In genomic region chr13:107170270-107170931, GRCh38 we compare ENCODE assay signal across 17 cellular contexts.
DNase-seq lines count a peak whose midpoint lies in the region; ATAC-seq and TF ChIP-seq lines count a peak whose summit lies in the region.
"Had no signal": no experiment of that assay in that cellular context is flagged by ENCODE, and none has a peak within 500 bp of the region (broad histone marks: within the 10 kb centered on the region; RNA-seq: fewer than 3 reads in every experiment).

No MANE protein-coding gene starts in this region.

- H4K20me1 ChIP-seq in PC-9 (ENCODE audit: insufficient read depth), result no peaks in the 10 kb centered on the region; the same call in 1 of the 2 replicates

- H3K27ac ChIP-seq in PC-9 (no peak overlapping the region), vagina (no peak overlapping the region)
- H3K27ac ChIP-seq: Peyer's patch had no signal

- H3K27ac Mint-ChIP-seq in activated naive CD8-positive, alpha-beta T cell treated with anti-CD3 and anti-CD28 coated beads, Interleukin-2, amount 50 U/mL, for 24 hours, result no peak overlapping the region
- H3K27ac Mint-ChIP-seq: CD4-positive, alpha-beta T cell; GM23338 had no signal

- no peaks in the 10 kb centered on the region for H3K27me3 Mint-ChIP-seq in activated T-cell treated with anti-CD3 and anti-CD28 coated beads, Interleukin-2, amount 50 U/mL, for 4 hours (ENCODE audit: low read depth)
- no peaks in the 10 kb centered on the region for H3K27me3 Mint-ChIP-seq in activated naive CD8-positive, alpha-beta T cell treated with anti-CD3 and anti-CD28 coated beads, Interleukin-2, amount 50 U/mL, for 24 hours
- H3K27me3 Mint-ChIP-seq: CD4-positive, alpha-beta T cell had no signal

- H2AFZ ChIP-seq in PC-9, result 0 out of 2 replicates have a peak overlapping the region, but pooled peaks have one; percentile 6
- H2AFZ ChIP-seq: GM23338 had no signal

- no peak for TF ChIP-seq CTCF in PC-9 (conservative IDR thresholded peaks at IDR 0.05)
- TF ChIP-seq CTCF in vagina (IDR thresholded peaks at IDR 0.05), result no peak

- H3K36me3 Mint-ChIP-seq in activated T-cell treated with anti-CD3 and anti-CD28 coated beads, Interleukin-2, amount 50 U/mL, for 4 hours (ENCODE audit: insufficient read depth), result no peaks in the 10 kb centered on the region
- no peaks in the 10 kb centered on the region for H3K36me3 Mint-ChIP-seq in activated naive CD8-positive, alpha-beta T cell treated with anti-CD3 and anti-CD28 coated beads, Interleukin-2, amount 50 U/mL, for 24 hours (ENCODE audit: low read depth)

- no peak for TF ChIP-seq POLR2A in vagina (IDR thresholded peaks at IDR 0.05)

- H3K27me3 ChIP-seq in PC-9 (ENCODE audit: insufficient read depth, low read depth) (no peaks in the 10 kb centered on the region), vagina (no peaks in the 10 kb centered on the region)
- H3K27me3 ChIP-seq: Peyer's patch had no signal

- intact Hi-C loops in PC-9 (cut with micrococcal nuclease; ENCODE audit: unreplicated experiment) (no loop called here), vagina (cut with DNase I) (no loop called here)

- DNase-seq in DMS53 treated with DMSO at 0.1 percent for 48 hours (lab: John Stamatoyannopoulos, UW; ENCODE audit: unreplicated experiment), result peak; percentile 49
- DNase-seq in NCI-H1694 (lab: John Stamatoyannopoulos, UW), result peak; percentile 8
- DNase-seq in PC-9, result no peak
- DNase-seq in myocyte (ENCODE audit: low read depth), result peak; percentile 3
- DNase-seq in activated T-cell treated with anti-CD3 and anti-CD28 coated beads, Interleukin-2, amount 50 U/mL, for 4 hours, result no peak
- no peak for DNase-seq in NCI-H446 (lab: John Stamatoyannopoulos, UW)
- no peak for DNase-seq in vagina (ENCODE audit: extremely low spot score in 2 of 2)
- no peak for DNase-seq in activated naive CD8-positive, alpha-beta T cell treated with anti-CD3 and anti-CD28 coated beads, Interleukin-2, amount 50 U/mL, for 24 hours
- DNase-seq: CD4-positive, alpha-beta T cell; GF-D8; NCI-H1105 treated with DMSO at 0.1 percent for 48 hours; NCI-H1930; NCI-H2227 treated with DMSO at 0.1 percent for 48 hours; Peyer's patch; SIG-M5; T-helper 1 cell had no signal

- no peak overlapping the region for H3K4me2 ChIP-seq in PC-9
- H3K4me2 ChIP-seq: GM23338 had no signal

- POLR2A ChIA-PET in PC-9 (lab: Charles Lee; ENCODE audit: unreplicated experiment), result no interaction called here

- peaks cover 19% of the 10 kb centered on the region for H3K9me3 Mint-ChIP-seq in activated T-cell treated with anti-CD3 and anti-CD28 coated beads, Interleukin-2, amount 50 U/mL, for 4 hours
- peaks cover 9% of the 10 kb centered on the region for H3K9me3 Mint-ChIP-seq in activated naive CD8-positive, alpha-beta T cell treated with anti-CD3 and anti-CD28 coated beads, Interleukin-2, amount 50 U/mL, for 24 hours
- H3K9me3 Mint-ChIP-seq: GM23338 had no signal

- no peak overlapping the region for H3K4me3 Mint-ChIP-seq in activated T-cell treated with anti-CD3 and anti-CD28 coated beads, Interleukin-2, amount 50 U/mL, for 4 hours
- H3K4me3 Mint-ChIP-seq in activated naive CD8-positive, alpha-beta T cell treated with anti-CD3 and anti-CD28 coated beads, Interleukin-2, amount 50 U/mL, for 24 hours, result no peak overlapping the region
- H3K4me3 Mint-ChIP-seq: CD4-positive, alpha-beta T cell; GM23338 had no signal

- CTCF ChIA-PET in PC-9 (lab: Charles Lee), result no interaction called here

- no peaks in the 10 kb centered on the region for H3K36me3 ChIP-seq in PC-9 (ENCODE audit: low read depth)
- H3K36me3 ChIP-seq in vagina, result no peaks in the 10 kb centered on the region
- H3K36me3 ChIP-seq: Peyer's patch had no signal

- H3K9me3 ChIP-seq in PC-9 (ENCODE audit: insufficient read depth, low read depth) (no peaks in the 10 kb centered on the region), vagina (no peaks in the 10 kb centered on the region)
- H3K9me3 ChIP-seq: Peyer's patch had no signal

- no TSS peak for BruUV-seq in PC-9 (replicated peaks; lab: Mats Ljungman, UMichigan)

- H3K4me1 ChIP-seq in PC-9 (replicated peaks; ENCODE audit: insufficient read depth) (no peaks in the 10 kb centered on the region), vagina (no peaks in the 10 kb centered on the region)
- H3K4me1 ChIP-seq: Peyer's patch had no signal

- no peaks in the 10 kb centered on the region for H3F3A ChIP-seq in PC-9 (ENCODE audit: insufficient read depth, low read depth)

- no peaks in the 10 kb centered on the region for H3K79me2 ChIP-seq in PC-9 (ENCODE audit: low read depth)

- H3K4me3 ChIP-seq in PC-9 (no peak overlapping the region), vagina (no peak overlapping the region)
- H3K4me3 ChIP-seq: GM23338, Peyer's patch had no signal

- no peaks in the 10 kb centered on the region for H3K4me1 Mint-ChIP-seq in activated T-cell treated with anti-CD3 and anti-CD28 coated beads, Interleukin-2, amount 50 U/mL, for 4 hours (ENCODE audit: low read depth)
- no peaks in the 10 kb centered on the region for H3K4me1 Mint-ChIP-seq in activated naive CD8-positive, alpha-beta T cell treated with anti-CD3 and anti-CD28 coated beads, Interleukin-2, amount 50 U/mL, for 24 hours
- H3K4me1 Mint-ChIP-seq: GM23338 had no signal

- no peak for ATAC-seq in activated T-cell treated with anti-CD3 and anti-CD28 coated beads, Interleukin-2, amount 50 U/mL, for 4 hours
- no peak for ATAC-seq in activated naive CD8-positive, alpha-beta T cell treated with anti-CD3 and anti-CD28 coated beads, Interleukin-2, amount 50 U/mL, for 24 hours
- ATAC-seq: GM23338 had no signal

- H3K9me2 ChIP-seq in PC-9 (ENCODE audit: insufficient read depth), result no peaks in the 10 kb centered on the region

Comparison
In these comparisons a context has a peak if more than half of its experiments do, and no peak if none do; other contexts are left out.
1. DNase-seq: peak in DMS53 treated with DMSO at 0.1 percent for 48 hours (single experiment), NCI-H1694 (single experiment) and myocyte (single experiment); none in PC-9 (0 of 2), activated T-cell treated with anti-CD3 and anti-CD28 coated beads, Interleukin-2, amount 50 U/mL, for 4 hours (single experiment), NCI-H446 (0 of 2), vagina (0 of 2) and activated naive CD8-positive, alpha-beta T cell treated with anti-CD3 and anti-CD28 coated beads, Interleukin-2, amount 50 U/mL, for 24 hours (single experiment).